ENCODE assay signal across 1 cellular context in genomic region chr19:39412867-39413268, GRCh38.
TF ChIP-seq lines count a peak whose summit lies in the region.

No MANE protein-coding gene starts in this region.

TF ChIP-seq in GM12878, 131 proteins besides CTCF, POLR2A, EP300 and RAD21 (continued from another document):
- TF ChIP-seq FOXM1 (IDR thresholded peaks at IDR 0.05; ENCODE audit: low read depth, low read length) (no peak), ATF7 (IDR thresholded peaks at IDR 0.05; ENCODE audit: low read depth) (no peak), FOS (IDR thresholded peaks at IDR 0.05; ENCODE audit: borderline replicate concordance, extremely low read depth, insufficient read length) (no peak), HCFC1 (IDR thresholded peaks at IDR 0.05; ENCODE audit: low read length) (no peak), PAX8 (IDR thresholded peaks at IDR 0.05) (no peak), SREBF2 (IDR thresholded peaks at IDR 0.05; ENCODE audit: low read length) (no peak), SUZ12 (IDR thresholded peaks at IDR 0.05; ENCODE audit: unreplicated experiment) (no peak), HDAC2 (IDR thresholded peaks at IDR 0.05) (no peak), SRF (IDR thresholded peaks at IDR 0.05; ENCODE audit: low read depth in 2 of 2, low read length in 2 of 2) (no peak), PAX5 (IDR thresholded peaks at IDR 0.05; ENCODE audit: borderline replicate concordance, low read depth, low read length) (no peak), EGR1 (IDR thresholded peaks at IDR 0.05; ENCODE audit: borderline replicate concordance in 1 of 2, low read depth in 2 of 2, low read length in 2 of 2) (no peak), CBX5 (IDR thresholded peaks at IDR 0.05; ENCODE audit: low read depth) (no peak), HDGF (IDR thresholded peaks at IDR 0.05) (no peak), JUNB (IDR thresholded peaks at IDR 0.05) (no peak)
- TF ChIP-seq, protein P1, sequence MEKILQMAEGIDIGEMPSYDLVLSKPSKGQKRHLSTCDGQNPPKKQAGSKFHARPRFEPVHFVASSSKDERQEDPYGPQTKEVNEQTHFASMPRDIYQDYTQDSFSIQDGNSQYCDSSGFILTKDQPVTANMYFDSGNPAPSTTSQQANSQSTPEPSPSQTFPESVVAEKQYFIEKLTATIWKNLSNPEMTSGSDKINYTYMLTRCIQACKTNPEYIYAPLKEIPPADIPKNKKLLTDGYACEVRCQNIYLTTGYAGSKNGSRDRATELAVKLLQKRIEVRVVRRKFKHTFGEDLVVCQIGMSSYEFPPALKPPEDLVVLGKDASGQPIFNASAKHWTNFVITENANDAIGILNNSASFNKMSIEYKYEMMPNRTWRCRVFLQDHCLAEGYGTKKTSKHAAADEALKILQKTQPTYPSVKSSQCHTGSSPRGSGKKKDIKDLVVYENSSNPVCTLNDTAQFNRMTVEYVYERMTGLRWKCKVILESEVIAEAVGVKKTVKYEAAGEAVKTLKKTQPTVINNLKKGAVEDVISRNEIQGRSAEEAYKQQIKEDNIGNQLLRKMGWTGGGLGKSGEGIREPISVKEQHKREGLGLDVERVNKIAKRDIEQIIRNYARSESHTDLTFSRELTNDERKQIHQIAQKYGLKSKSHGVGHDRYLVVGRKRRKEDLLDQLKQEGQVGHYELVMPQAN (conservative IDR thresholded peaks at IDR 0.05), result no peak; the same call in 1 of the 2 replicates
- TF ChIP-seq, protein P2, sequence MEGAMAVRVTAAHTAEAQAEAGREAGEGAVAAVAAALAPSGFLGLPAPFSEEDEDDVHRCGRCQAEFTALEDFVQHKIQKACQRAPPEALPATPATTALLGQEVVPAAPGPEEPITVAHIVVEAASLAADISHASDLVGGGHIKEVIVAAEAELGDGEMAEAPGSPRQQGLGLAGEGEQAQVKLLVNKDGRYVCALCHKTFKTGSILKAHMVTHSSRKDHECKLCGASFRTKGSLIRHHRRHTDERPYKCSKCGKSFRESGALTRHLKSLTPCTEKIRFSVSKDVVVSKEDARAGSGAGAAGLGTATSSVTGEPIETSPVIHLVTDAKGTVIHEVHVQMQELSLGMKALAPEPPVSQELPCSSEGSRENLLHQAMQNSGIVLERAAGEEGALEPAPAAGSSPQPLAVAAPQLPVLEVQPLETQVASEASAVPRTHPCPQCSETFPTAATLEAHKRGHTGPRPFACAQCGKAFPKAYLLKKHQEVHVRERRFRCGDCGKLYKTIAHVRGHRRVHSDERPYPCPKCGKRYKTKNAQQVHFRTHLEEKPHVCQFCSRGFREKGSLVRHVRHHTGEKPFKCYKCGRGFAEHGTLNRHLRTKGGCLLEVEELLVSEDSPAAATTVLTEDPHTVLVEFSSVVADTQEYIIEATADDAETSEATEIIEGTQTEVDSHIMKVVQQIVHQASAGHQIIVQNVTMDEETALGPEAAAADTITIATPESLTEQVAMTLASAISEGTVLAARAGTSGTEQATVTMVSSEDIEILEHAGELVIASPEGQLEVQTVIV (IDR thresholded peaks at IDR 0.05; ENCODE audit: borderline replicate concordance, partially characterized antibody), result no peak
TF ChIP-seq in GM12878: peak in this region for 9.
